1 cellular context compared by ENCODE assay signal in the genomic region with DNA sequence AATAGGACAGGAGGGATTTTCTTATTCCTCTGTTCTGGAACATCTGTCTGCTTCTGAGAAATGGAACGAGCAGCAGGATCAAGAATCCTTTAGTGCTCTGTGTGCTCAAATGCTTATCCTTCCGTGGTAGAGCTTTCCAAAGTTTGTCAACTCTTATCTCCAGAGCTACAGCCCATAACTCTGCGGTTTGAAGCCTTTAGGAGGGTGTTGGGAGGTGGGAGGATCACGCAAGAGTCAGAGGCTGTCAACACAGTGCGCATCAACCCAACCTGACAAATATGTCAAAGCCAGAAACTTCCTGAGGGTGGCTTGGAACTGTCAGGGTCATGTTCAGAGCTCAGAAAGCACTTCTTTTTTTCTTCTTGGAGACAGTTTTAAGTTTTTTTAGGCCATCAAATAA.
TF ChIP-seq lines count a peak whose summit lies in the region.

No MANE protein-coding gene starts in this region.

TF ChIP-seq in K562, 482 proteins besides CTCF, POLR2A, EP300 and RAD21 (continued from another document and continues in another):
- TF ChIP-seq, protein P1, sequence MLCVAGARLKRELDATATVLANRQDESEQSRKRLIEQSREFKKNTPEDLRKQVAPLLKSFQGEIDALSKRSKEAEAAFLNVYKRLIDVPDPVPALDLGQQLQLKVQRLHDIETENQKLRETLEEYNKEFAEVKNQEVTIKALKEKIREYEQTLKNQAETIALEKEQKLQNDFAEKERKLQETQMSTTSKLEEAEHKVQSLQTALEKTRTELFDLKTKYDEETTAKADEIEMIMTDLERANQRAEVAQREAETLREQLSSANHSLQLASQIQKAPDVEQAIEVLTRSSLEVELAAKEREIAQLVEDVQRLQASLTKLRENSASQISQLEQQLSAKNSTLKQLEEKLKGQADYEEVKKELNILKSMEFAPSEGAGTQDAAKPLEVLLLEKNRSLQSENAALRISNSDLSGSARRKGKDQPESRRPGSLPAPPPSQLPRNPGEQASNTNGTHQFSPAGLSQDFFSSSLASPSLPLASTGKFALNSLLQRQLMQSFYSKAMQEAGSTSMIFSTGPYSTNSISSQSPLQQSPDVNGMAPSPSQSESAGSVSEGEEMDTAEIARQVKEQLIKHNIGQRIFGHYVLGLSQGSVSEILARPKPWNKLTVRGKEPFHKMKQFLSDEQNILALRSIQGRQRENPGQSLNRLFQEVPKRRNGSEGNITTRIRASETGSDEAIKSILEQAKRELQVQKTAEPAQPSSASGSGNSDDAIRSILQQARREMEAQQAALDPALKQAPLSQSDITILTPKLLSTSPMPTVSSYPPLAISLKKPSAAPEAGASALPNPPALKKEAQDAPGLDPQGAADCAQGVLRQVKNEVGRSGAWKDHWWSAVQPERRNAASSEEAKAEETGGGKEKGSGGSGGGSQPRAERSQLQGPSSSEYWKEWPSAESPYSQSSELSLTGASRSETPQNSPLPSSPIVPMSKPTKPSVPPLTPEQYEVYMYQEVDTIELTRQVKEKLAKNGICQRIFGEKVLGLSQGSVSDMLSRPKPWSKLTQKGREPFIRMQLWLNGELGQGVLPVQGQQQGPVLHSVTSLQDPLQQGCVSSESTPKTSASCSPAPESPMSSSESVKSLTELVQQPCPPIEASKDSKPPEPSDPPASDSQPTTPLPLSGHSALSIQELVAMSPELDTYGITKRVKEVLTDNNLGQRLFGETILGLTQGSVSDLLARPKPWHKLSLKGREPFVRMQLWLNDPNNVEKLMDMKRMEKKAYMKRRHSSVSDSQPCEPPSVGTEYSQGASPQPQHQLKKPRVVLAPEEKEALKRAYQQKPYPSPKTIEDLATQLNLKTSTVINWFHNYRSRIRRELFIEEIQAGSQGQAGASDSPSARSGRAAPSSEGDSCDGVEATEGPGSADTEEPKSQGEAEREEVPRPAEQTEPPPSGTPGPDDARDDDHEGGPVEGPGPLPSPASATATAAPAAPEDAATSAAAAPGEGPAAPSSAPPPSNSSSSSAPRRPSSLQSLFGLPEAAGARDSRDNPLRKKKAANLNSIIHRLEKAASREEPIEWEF (CRISPR knock-in tag; IDR thresholded peaks at IDR 0.05): no peak
- TF ChIP-seq ZNF589 (CRISPR knock-in tag; IDR thresholded peaks at IDR 0.05; ENCODE audit: low read depth) (0 out of 2 replicates have a peak, but pooled peaks have one; percentile 42), BACH1 (tag; IDR thresholded peaks at IDR 0.05) (no peak), SMC3 (conservative IDR thresholded peaks at IDR 0.05; ENCODE audit: insufficient read depth, low read depth, low read length) (no peak), ILF3 (IDR thresholded peaks at IDR 0.05; ENCODE audit: borderline replicate concordance) (no peak), ZNF263 (CRISPR knock-in tag; IDR thresholded peaks at IDR 0.05; ENCODE audit: borderline replicate concordance) (no peak), CHD1 (IDR thresholded peaks at IDR 0.05; ENCODE audit: low read length) (no peak), SOX6 (IDR thresholded peaks at IDR 0.05) (peak; percentile 85), CREM (IDR thresholded peaks at IDR 0.05; ENCODE audit: low read depth) (peak; percentile 62), BDP1 (IDR thresholded peaks at IDR 0.05; ENCODE audit: insufficient read depth, insufficient read length) (no peak), PRPF4 (IDR thresholded peaks at IDR 0.05; ENCODE audit: insufficient read depth, low read depth, low read length, poor library complexity, severe bottlenecking) (no peak), ERF (CRISPR knock-in tag; IDR thresholded peaks at IDR 0.05) (no peak), TCF7L2 (IDR thresholded peaks at IDR 0.05; ENCODE audit: low read depth, low read length) (no peak), MEIS2 (IDR thresholded peaks at IDR 0.05; ENCODE audit: partially characterized antibody) (peak; percentile 97), MCM7 (IDR thresholded peaks at IDR 0.05) (no peak), TRIM28 (IDR thresholded peaks at IDR 0.05) (no peak), KDM2B (CRISPR knock-in tag; IDR thresholded peaks at IDR 0.05) (no peak), U2AF2 (optimal IDR thresholded peaks at IDR 0.05; ENCODE audit: low read depth, low read length) (no peak), XRCC5 (IDR thresholded peaks at IDR 0.05; ENCODE audit: low read depth, low read length) (no peak), BCL6 (CRISPR knock-in tag; IDR thresholded peaks at IDR 0.05) (no peak), KDM5B (IDR thresholded peaks at IDR 0.05; ENCODE audit: insufficient replicate concordance, low read depth, low read length) (no peak), SREBF2 (CRISPR knock-in tag; IDR thresholded peaks at IDR 0.05) (no peak), CBX8 (IDR thresholded peaks at IDR 0.05; ENCODE audit: borderline replicate concordance, extremely low read depth, low read depth, low read length, poor library complexity, severe bottlenecking) (no peak), ZNF707 (CRISPR knock-in tag; conservative IDR thresholded peaks at IDR 0.05) (no peak), ZZZ3 (IDR thresholded peaks at IDR 0.05) (no peak), KLF10 (CRISPR knock-in tag; IDR thresholded peaks at IDR 0.05) (no peak), NBN (IDR thresholded peaks at IDR 0.05; ENCODE audit: low read depth) (peak; percentile 29; the same call in 1 of the 2 replicates), IFI16 (CRISPR knock-in tag; IDR thresholded peaks at IDR 0.05) (no peak), HIVEP1 (CRISPR knock-in tag; IDR thresholded peaks at IDR 0.05) (no peak), ZNF124 (CRISPR knock-in tag; IDR thresholded peaks at IDR 0.05) (no peak), DACH1 (IDR thresholded peaks at IDR 0.05; ENCODE audit: partially characterized antibody) (no peak)
- TF ChIP-seq, protein P2, sequence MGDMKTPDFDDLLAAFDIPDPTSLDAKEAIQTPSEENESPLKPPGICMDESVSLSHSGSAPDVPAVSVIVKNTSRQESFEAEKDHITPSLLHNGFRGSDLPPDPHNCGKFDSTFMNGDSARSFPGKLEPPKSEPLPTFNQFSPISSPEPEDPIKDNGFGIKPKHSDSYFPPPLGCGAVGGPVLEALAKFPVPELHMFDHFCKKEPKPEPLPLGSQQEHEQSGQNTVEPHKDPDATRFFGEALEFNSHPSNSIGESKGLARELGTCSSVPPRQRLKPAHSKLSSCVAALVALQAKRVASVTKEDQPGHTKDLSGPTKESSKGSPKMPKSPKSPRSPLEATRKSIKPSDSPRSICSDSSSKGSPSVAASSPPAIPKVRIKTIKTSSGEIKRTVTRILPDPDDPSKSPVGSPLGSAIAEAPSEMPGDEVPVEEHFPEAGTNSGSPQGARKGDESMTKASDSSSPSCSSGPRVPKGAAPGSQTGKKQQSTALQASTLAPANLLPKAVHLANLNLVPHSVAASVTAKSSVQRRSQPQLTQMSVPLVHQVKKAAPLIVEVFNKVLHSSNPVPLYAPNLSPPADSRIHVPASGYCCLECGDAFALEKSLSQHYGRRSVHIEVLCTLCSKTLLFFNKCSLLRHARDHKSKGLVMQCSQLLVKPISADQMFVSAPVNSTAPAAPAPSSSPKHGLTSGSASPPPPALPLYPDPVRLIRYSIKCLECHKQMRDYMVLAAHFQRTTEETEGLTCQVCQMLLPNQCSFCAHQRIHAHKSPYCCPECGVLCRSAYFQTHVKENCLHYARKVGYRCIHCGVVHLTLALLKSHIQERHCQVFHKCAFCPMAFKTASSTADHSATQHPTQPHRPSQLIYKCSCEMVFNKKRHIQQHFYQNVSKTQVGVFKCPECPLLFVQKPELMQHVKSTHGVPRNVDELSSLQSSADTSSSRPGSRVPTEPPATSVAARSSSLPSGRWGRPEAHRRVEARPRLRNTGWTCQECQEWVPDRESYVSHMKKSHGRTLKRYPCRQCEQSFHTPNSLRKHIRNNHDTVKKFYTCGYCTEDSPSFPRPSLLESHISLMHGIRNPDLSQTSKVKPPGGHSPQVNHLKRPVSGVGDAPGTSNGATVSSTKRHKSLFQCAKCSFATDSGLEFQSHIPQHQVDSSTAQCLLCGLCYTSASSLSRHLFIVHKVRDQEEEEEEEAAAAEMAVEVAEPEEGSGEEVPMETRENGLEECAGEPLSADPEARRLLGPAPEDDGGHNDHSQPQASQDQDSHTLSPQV (IDR thresholded peaks at IDR 0.05): no peak
- TF ChIP-seq, protein P3, sequence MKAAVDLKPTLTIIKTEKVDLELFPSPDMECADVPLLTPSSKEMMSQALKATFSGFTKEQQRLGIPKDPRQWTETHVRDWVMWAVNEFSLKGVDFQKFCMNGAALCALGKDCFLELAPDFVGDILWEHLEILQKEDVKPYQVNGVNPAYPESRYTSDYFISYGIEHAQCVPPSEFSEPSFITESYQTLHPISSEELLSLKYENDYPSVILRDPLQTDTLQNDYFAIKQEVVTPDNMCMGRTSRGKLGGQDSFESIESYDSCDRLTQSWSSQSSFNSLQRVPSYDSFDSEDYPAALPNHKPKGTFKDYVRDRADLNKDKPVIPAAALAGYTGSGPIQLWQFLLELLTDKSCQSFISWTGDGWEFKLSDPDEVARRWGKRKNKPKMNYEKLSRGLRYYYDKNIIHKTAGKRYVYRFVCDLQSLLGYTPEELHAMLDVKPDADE (conservative IDR thresholded peaks at IDR 0.05; ENCODE audit: control insufficient read depth, low read depth, low read length): no peak
- TF ChIP-seq, protein P4, sequence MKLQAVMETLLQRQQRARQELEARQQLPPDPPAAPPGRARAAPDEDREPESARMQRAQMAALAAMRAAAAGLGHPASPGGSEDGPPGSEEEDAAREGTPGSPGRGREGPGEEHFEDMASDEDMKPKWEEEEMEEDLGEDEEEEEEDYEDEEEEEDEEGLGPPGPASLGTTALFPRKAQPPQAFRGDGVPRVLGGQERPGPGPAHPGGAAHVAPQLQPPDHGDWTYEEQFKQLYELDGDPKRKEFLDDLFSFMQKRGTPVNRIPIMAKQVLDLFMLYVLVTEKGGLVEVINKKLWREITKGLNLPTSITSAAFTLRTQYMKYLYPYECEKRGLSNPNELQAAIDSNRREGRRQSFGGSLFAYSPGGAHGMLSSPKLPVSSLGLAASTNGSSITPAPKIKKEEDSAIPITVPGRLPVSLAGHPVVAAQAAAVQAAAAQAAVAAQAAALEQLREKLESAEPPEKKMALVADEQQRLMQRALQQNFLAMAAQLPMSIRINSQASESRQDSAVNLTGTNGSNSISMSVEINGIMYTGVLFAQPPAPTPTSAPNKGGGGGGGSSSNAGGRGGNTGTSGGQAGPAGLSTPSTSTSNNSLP (IDR thresholded peaks at IDR 0.05; ENCODE audit: borderline replicate concordance, low read depth, low read length): no peak
- TF ChIP-seq, protein P5, sequence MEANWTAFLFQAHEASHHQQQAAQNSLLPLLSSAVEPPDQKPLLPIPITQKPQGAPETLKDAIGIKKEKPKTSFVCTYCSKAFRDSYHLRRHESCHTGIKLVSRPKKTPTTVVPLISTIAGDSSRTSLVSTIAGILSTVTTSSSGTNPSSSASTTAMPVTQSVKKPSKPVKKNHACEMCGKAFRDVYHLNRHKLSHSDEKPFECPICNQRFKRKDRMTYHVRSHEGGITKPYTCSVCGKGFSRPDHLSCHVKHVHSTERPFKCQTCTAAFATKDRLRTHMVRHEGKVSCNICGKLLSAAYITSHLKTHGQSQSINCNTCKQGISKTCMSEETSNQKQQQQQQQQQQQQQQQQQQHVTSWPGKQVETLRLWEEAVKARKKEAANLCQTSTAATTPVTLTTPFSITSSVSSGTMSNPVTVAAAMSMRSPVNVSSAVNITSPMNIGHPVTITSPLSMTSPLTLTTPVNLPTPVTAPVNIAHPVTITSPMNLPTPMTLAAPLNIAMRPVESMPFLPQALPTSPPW (CRISPR knock-in tag; IDR thresholded peaks at IDR 0.05): peak; percentile 74
- TF ChIP-seq, protein P6, sequence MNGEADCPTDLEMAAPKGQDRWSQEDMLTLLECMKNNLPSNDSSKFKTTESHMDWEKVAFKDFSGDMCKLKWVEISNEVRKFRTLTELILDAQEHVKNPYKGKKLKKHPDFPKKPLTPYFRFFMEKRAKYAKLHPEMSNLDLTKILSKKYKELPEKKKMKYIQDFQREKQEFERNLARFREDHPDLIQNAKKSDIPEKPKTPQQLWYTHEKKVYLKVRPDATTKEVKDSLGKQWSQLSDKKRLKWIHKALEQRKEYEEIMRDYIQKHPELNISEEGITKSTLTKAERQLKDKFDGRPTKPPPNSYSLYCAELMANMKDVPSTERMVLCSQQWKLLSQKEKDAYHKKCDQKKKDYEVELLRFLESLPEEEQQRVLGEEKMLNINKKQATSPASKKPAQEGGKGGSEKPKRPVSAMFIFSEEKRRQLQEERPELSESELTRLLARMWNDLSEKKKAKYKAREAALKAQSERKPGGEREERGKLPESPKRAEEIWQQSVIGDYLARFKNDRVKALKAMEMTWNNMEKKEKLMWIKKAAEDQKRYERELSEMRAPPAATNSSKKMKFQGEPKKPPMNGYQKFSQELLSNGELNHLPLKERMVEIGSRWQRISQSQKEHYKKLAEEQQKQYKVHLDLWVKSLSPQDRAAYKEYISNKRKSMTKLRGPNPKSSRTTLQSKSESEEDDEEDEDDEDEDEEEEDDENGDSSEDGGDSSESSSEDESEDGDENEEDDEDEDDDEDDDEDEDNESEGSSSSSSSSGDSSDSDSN (IDR thresholded peaks at IDR 0.05; ENCODE audit: borderline replicate concordance in 1 of 2, low read depth in 2 of 2, low read length in 2 of 2): no peak
- TF ChIP-seq, protein P7, sequence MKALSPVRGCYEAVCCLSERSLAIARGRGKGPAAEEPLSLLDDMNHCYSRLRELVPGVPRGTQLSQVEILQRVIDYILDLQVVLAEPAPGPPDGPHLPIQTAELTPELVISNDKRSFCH (CRISPR knock-in tag; IDR thresholded peaks at IDR 0.05): no peak
- TF ChIP-seq, protein P7 (tag; IDR thresholded peaks at IDR 0.05): no peak
- TF ChIP-seq, protein P8, sequence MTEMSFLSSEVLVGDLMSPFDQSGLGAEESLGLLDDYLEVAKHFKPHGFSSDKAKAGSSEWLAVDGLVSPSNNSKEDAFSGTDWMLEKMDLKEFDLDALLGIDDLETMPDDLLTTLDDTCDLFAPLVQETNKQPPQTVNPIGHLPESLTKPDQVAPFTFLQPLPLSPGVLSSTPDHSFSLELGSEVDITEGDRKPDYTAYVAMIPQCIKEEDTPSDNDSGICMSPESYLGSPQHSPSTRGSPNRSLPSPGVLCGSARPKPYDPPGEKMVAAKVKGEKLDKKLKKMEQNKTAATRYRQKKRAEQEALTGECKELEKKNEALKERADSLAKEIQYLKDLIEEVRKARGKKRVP (CRISPR knock-in tag; IDR thresholded peaks at IDR 0.05): peak; percentile 38; the same call in 1 of the 2 replicates
- TF ChIP-seq, protein P9, sequence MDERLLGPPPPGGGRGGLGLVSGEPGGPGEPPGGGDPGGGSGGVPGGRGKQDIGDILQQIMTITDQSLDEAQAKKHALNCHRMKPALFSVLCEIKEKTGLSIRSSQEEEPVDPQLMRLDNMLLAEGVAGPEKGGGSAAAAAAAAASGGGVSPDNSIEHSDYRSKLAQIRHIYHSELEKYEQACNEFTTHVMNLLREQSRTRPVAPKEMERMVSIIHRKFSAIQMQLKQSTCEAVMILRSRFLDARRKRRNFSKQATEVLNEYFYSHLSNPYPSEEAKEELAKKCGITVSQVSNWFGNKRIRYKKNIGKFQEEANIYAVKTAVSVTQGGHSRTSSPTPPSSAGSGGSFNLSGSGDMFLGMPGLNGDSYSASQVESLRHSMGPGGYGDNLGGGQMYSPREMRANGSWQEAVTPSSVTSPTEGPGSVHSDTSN (CRISPR knock-in tag; IDR thresholded peaks at IDR 0.05; ENCODE audit: low read depth): peak; percentile 37; the same call in 1 of the 2 replicates
- TF ChIP-seq, protein P9 (tag; conservative IDR thresholded peaks at IDR 0.05; ENCODE audit: low read depth): peak; percentile 91
